ENCODE assay signal across 1 cellular context in genomic region chr3:122795674-122795969, GRCh38.
TF ChIP-seq lines count a peak whose summit lies in the region.

No MANE protein-coding gene starts in this region.

TF ChIP-seq in HepG2, 621 proteins besides CTCF, POLR2A, EP300 and RAD21:
- TF ChIP-seq ZNF800 (CRISPR knock-in tag; IDR thresholded peaks at IDR 0.05) (0 out of 2 replicates have a peak, but pooled peaks have one; percentile 9), SNAPC4 (CRISPR knock-in tag; IDR thresholded peaks at IDR 0.05) (0 out of 2 replicates have a peak, but pooled peaks have one; percentile 13), FOSL1 (CRISPR knock-in tag; IDR thresholded peaks at IDR 0.05; ENCODE audit: borderline replicate concordance) (no peak), ZNF264 (CRISPR knock-in tag; IDR thresholded peaks at IDR 0.05) (no peak), PPARG (CRISPR knock-in tag; conservative IDR thresholded peaks at IDR 0.05) (0 out of 2 replicates have a peak, but pooled peaks have one; percentile 2), CBX2 (IDR thresholded peaks at IDR 0.05; ENCODE audit: low read depth, low read length) (no peak), CBX2 (CRISPR knock-in tag; IDR thresholded peaks at IDR 0.05; ENCODE audit: low read depth) (no peak), SOX6 (IDR thresholded peaks at IDR 0.05) (no peak), SOX6 (CRISPR knock-in tag; IDR thresholded peaks at IDR 0.05) (0 out of 2 replicates have a peak, but pooled peaks have one; percentile 6), SMAD9 (CRISPR knock-in tag; IDR thresholded peaks at IDR 0.05) (no peak), ZNF839 (CRISPR knock-in tag; IDR thresholded peaks at IDR 0.05; ENCODE audit: borderline replicate concordance) (no peak), MXD3 (CRISPR knock-in tag; IDR thresholded peaks at IDR 0.05) (no peak), MAX (IDR thresholded peaks at IDR 0.05) (0 out of 2 replicates have a peak, but pooled peaks have one; percentile 2), TBX3 (IDR thresholded peaks at IDR 0.05; ENCODE audit: borderline replicate concordance) (peak; percentile 41; the same call in 1 of the 2 replicates), ATF2 (CRISPR knock-in tag; IDR thresholded peaks at IDR 0.05) (no peak), HNF4A (CRISPR knock-in tag; IDR thresholded peaks at IDR 0.05) (0 out of 2 replicates have a peak, but pooled peaks have one; percentile 7), ZNF10 (CRISPR knock-in tag; IDR thresholded peaks at IDR 0.05; ENCODE audit: borderline replicate concordance, low read depth) (0 out of 2 replicates have a peak, but pooled peaks have one; percentile 55), NFATC3 (CRISPR knock-in tag; IDR thresholded peaks at IDR 0.05) (0 out of 2 replicates have a peak, but pooled peaks have one; percentile 58), ZNF879 (CRISPR knock-in tag; IDR thresholded peaks at IDR 0.05) (no peak), EEA1 (CRISPR knock-in tag; IDR thresholded peaks at IDR 0.05; ENCODE audit: borderline replicate concordance) (no peak), TCF7 (IDR thresholded peaks at IDR 0.05; ENCODE audit: low read depth) (0 out of 2 replicates have a peak, but pooled peaks have one; percentile 40), BHLHE40 (IDR thresholded peaks at IDR 0.05; ENCODE audit: low read length) (peak; percentile 90), ZNF407 (CRISPR knock-in tag; IDR thresholded peaks at IDR 0.05; ENCODE audit: not compliant biosample characterization) (no peak), ZNF576 (CRISPR knock-in tag; IDR thresholded peaks at IDR 0.05) (no peak), SRSF9 (IDR thresholded peaks at IDR 0.05; ENCODE audit: borderline replicate concordance, insufficient read depth, low read depth, low read length, poor library complexity, severe bottlenecking) (no peak)
